1 cellular context compared by ENCODE assay signal in genomic region chr16:10964039-10964890, GRCh38.
TF ChIP-seq lines count a peak whose summit lies in the region.

No MANE protein-coding gene starts in this region.

TF ChIP-seq in HepG2, 621 proteins besides CTCF, POLR2A, EP300 and RAD21 (continued from another document and continues in another):
- TF ChIP-seq RERE (CRISPR knock-in tag; IDR thresholded peaks at IDR 0.05; ENCODE audit: low read depth), result no peak
- TF ChIP-seq SOX5 (CRISPR knock-in tag; IDR thresholded peaks at IDR 0.05; ENCODE audit: borderline replicate concordance), result peak; percentile 21; the same call in 1 of the 2 replicates
- TF ChIP-seq NCOA2 (CRISPR knock-in tag; IDR thresholded peaks at IDR 0.05), result 0 out of 2 replicates have a peak, but pooled peaks have one; percentile 14
- 0 out of 2 replicates have a peak, but pooled peaks have one; percentile 16 for TF ChIP-seq ZNF609 (CRISPR knock-in tag; IDR thresholded peaks at IDR 0.05; ENCODE audit: borderline replicate concordance)
- 0 out of 2 replicates have a peak, but pooled peaks have one; percentile 81 for TF ChIP-seq ZNF136 (CRISPR knock-in tag; IDR thresholded peaks at IDR 0.05; ENCODE audit: low read depth)
- no peak for TF ChIP-seq ZUFSP (CRISPR knock-in tag; IDR thresholded peaks at IDR 0.05; ENCODE audit: borderline replicate concordance)
- TF ChIP-seq POGK (CRISPR knock-in tag; conservative IDR thresholded peaks at IDR 0.05), result peak; percentile 36; the same call in 1 of the 2 replicates
- no peak for TF ChIP-seq PAF1 (CRISPR knock-in tag; IDR thresholded peaks at IDR 0.05)
- peak; percentile 63 for TF ChIP-seq PTBP1 (IDR thresholded peaks at IDR 0.05; ENCODE audit: low read depth, low read length, poor library complexity, severe bottlenecking)
- TF ChIP-seq SMARCC2 (IDR thresholded peaks at IDR 0.05), result no peak
- peak; percentile 87 for TF ChIP-seq SMC3 (IDR thresholded peaks at IDR 0.05; ENCODE audit: low read length)
- peak; percentile 37; the same call in 1 of the 2 replicates for TF ChIP-seq ZNF543 (CRISPR knock-in tag; IDR thresholded peaks at IDR 0.05)
- peak; percentile 36; the same call in 1 of the 2 replicates for TF ChIP-seq GATAD2A (CRISPR knock-in tag; IDR thresholded peaks at IDR 0.05)
- TF ChIP-seq ZBTB38 (CRISPR knock-in tag; IDR thresholded peaks at IDR 0.05), result peak; percentile 73
- peak; percentile 13; the same call in 1 of the 2 replicates for TF ChIP-seq MAFF (IDR thresholded peaks at IDR 0.05; ENCODE audit: low read depth, low read length)
- no peak for TF ChIP-seq SATB2 (CRISPR knock-in tag; IDR thresholded peaks at IDR 0.05)
- TF ChIP-seq CBX5 (CRISPR knock-in tag; IDR thresholded peaks at IDR 0.05; ENCODE audit: borderline replicate concordance), result peak; percentile 39; the same call in 1 of the 2 replicates
- TF ChIP-seq ZBTB33 (CRISPR knock-in tag; IDR thresholded peaks at IDR 0.05), result peak; percentile 14; the same call in 1 of the 2 replicates
- TF ChIP-seq GLI4 (CRISPR knock-in tag; IDR thresholded peaks at IDR 0.05; ENCODE audit: borderline replicate concordance), result no peak
- TF ChIP-seq ZNF557 (CRISPR knock-in tag; IDR thresholded peaks at IDR 0.05), result peak; percentile 63; the same call in 1 of the 2 replicates
- no peak; the same call in 1 of the 2 replicates for TF ChIP-seq ZFY (CRISPR knock-in tag; IDR thresholded peaks at IDR 0.05)
- peak; percentile 33; the same call in 1 of the 2 replicates for TF ChIP-seq ZNF143 (CRISPR knock-in tag; IDR thresholded peaks at IDR 0.05)
- 0 out of 2 replicates have a peak, but pooled peaks have one; percentile 54 for TF ChIP-seq RFXANK (CRISPR knock-in tag; IDR thresholded peaks at IDR 0.05)
- no peak for TF ChIP-seq ZSCAN22 (CRISPR knock-in tag; IDR thresholded peaks at IDR 0.05)
- TF ChIP-seq KDM4B (CRISPR knock-in tag; IDR thresholded peaks at IDR 0.05), result peak; percentile 37; the same call in 1 of the 2 replicates
- no peak for TF ChIP-seq ZFP82 (CRISPR knock-in tag; IDR thresholded peaks at IDR 0.05; ENCODE audit: borderline replicate concordance)
- TF ChIP-seq E2F2 (CRISPR knock-in tag; IDR thresholded peaks at IDR 0.05; ENCODE audit: borderline replicate concordance), result no peak
- TF ChIP-seq ATM (IDR thresholded peaks at IDR 0.05; ENCODE audit: borderline replicate concordance), result no peak
- TF ChIP-seq IRF9 (CRISPR knock-in tag; IDR thresholded peaks at IDR 0.05; ENCODE audit: borderline replicate concordance), result peak; percentile 80; the same call in 1 of the 2 replicates
- TF ChIP-seq ISX (CRISPR knock-in tag; conservative IDR thresholded peaks at IDR 0.05), result no peak
- no peak; the same call in 1 of the 2 replicates for TF ChIP-seq ARID4A (CRISPR knock-in tag; IDR thresholded peaks at IDR 0.05; ENCODE audit: borderline replicate concordance)
- no peak for TF ChIP-seq ZMYM4 (CRISPR knock-in tag; IDR thresholded peaks at IDR 0.05)
